8 cellular contexts compared by ENCODE assay signal in genomic region chr2:12931211-12931844, GRCh38.
DNase-seq lines count a peak whose midpoint lies in the region; ATAC-seq and TF ChIP-seq lines count a peak whose summit lies in the region.

No MANE protein-coding gene starts in this region.

- no peak overlapping the region for H3K27ac ChIP-seq in coronary artery
- no peak overlapping the region for H3K27ac ChIP-seq in lower lobe of right lung

- no peaks in the 10 kb centered on the region for H3K4me1 ChIP-seq in lower lobe of right lung

- peak; percentile 54 for ATAC-seq in HG02642 (IDR thresholded peaks at IDR 0.05; ENCODE audit: poor library complexity, unreplicated experiment)
- ATAC-seq in lower lobe of right lung: peak; percentile 78 to 84
- ATAC-seq in HG03196 (IDR thresholded peaks at IDR 0.05; ENCODE audit: unreplicated experiment): no peak
- ATAC-seq in GM21360 (IDR thresholded peaks at IDR 0.05; ENCODE audit: unreplicated experiment): no peak
- ATAC-seq in GM19328 (IDR thresholded peaks at IDR 0.05; ENCODE audit: unreplicated experiment): no peak

- no peaks in the 10 kb centered on the region for H3K27me3 ChIP-seq in lower lobe of right lung (ENCODE audit: low read depth)

- TF ChIP-seq CTCF in coronary artery (IDR thresholded peaks at IDR 0.05) (peak; percentile 80), lower lobe of right lung (IDR thresholded peaks at IDR 0.05) (peak; percentile 89)

- peak; percentile 50 for DNase-seq in EL
- DNase-seq in NCI-H748 treated with DMSO at 0.1 percent for 48 hours (lab: John Stamatoyannopoulos, UW): peak; percentile 32
- DNase-seq in coronary artery (ENCODE audit: low spot score): no peak
- DNase-seq in lower lobe of right lung: no peak

- no peaks in the 10 kb centered on the region for H3K36me3 ChIP-seq in lower lobe of right lung

- H3K4me3 ChIP-seq in coronary artery (no peak overlapping the region), lower lobe of right lung (no peak overlapping the region)

- intact Hi-C loops in lower lobe of right lung (cut with DNase I): loop anchor here (5.0 kb wide), 1 partner anchor 209 kb away; no protein-coding TSS in a partner anchor

- no peaks in the 10 kb centered on the region for H3K9me3 ChIP-seq in lower lobe of right lung

Comparison
In these comparisons a context has a peak if more than half of its experiments do, and no peak if none do; other contexts are left out.
1. DNase-seq: peak in EL (single experiment) and NCI-H748 treated with DMSO at 0.1 percent for 48 hours (single experiment); none in coronary artery (single experiment) and lower lobe of right lung (single experiment).
2. ATAC-seq: peak in HG02642 (single experiment) and lower lobe of right lung (2 of 2); none in HG03196 (single experiment), GM21360 (single experiment) and GM19328 (single experiment).